In genomic region chr9:89793551-89793950, GRCh38 we compare ENCODE assay signal across 27 cellular contexts.
"Had no signal": no experiment of that assay in that cellular context is flagged by ENCODE, and none has a peak within 500 bp of the region (broad histone marks: within the 10 kb centered on the region; RNA-seq: fewer than 3 reads in every experiment).

No MANE protein-coding gene starts in this region.

- H3K9me3 ChIP-seq: adrenal gland, body of pancreas, esophagus muscularis mucosa, heart left ventricle, left lung, thoracic aorta, vagina had no signal

- H3K27me3 ChIP-seq: adrenal gland, body of pancreas, esophagus muscularis mucosa, heart left ventricle, left lung, vagina had no signal

- H3K27ac ChIP-seq: adrenal gland, body of pancreas, esophagus muscularis mucosa, foreskin keratinocyte, heart left ventricle, left lung, thoracic aorta, vagina, WERI-Rb-1 had no signal

- H3K4me1 ChIP-seq: esophagus muscularis mucosa, foreskin keratinocyte, heart left ventricle, left lung had no signal

- H3K36me3 ChIP-seq: adrenal gland, esophagus muscularis mucosa, heart left ventricle, left lung, thoracic aorta, vagina, WERI-Rb-1 had no signal

- H3K4me3 ChIP-seq: adrenal gland, body of pancreas, esophagus muscularis mucosa, heart left ventricle, left lung, thoracic aorta, vagina had no signal

- FAIRE-seq: colon had no signal

- DNase-seq: activated CD4-positive, alpha-beta memory T cell treated with anti-CD3 and anti-CD28 coated beads for 36 hours; activated CD4-positive, alpha-beta T cell treated with anti-CD3 and anti-CD28 coated beads, Interleukin-2, amount 10 ng/mL, durations not matched to agents 24 days and 14 days; activated CD4-positive, CD25-positive, alpha-beta regulatory T cell treated with anti-CD3 and anti-CD28 coated beads, Interleukin-2, amount 50 U/mL, for 72 hours; activated CD8-positive, alpha-beta memory T cell treated with anti-CD3 and anti-CD28 coated beads, Interleukin-2, amount 50 U/mL, for 4 hours; activated effector memory CD4-positive, alpha-beta T cell treated with anti-CD3 and anti-CD28 coated beads, Interleukin-2, amount 50 U/mL, for 16 hours; activated naive CD4-positive, alpha-beta T cell treated with anti-CD3 and anti-CD28 coated beads for 36 hours; activated naive CD8-positive, alpha-beta T cell treated with anti-CD3 and anti-CD28 coated beads for 36 hours; activated T-cell treated with anti-CD3 and anti-CD28 coated beads, Interleukin-2, amount 50 U/mL, for 1 hour; aorta; body of pancreas; dermis blood vessel endothelial cell; effector CD4-positive, alpha-beta T cell; foreskin keratinocyte; heart left ventricle; hypothalamus; immature natural killer cell; left lung; retina; stimulated activated naive CD8-positive, alpha-beta T cell treated with anti-CD3 and anti-CD28 coated beads, Interleukin-15, Interleukin-2, amounts not matched to agents 100 U/mL and 50 U/mL, for 24 hours; T-helper 9 cell; trophoblast cell; WERI-Rb-1 had no signal

- ATAC-seq: body of pancreas; foreskin keratinocyte; heart left ventricle; left lung; stimulated activated naive CD8-positive, alpha-beta T cell treated with anti-CD3 and anti-CD28 coated beads, Interleukin-15, Interleukin-2, amounts not matched to agents 100 U/mL and 50 U/mL, for 24 hours had no signal
